8 cellular contexts compared by ENCODE assay signal in genomic region chr7:114086491-114086905, GRCh38.
DNase-seq lines count a peak whose midpoint lies in the region; ATAC-seq and TF ChIP-seq lines count a peak whose summit lies in the region.

No MANE protein-coding gene starts in this region.

- H3K4me1 ChIP-seq in CD8-positive, alpha-beta memory T cell (ENCODE audit: insufficient read depth, low read length): peaks cover 8% of the 10 kb centered on the region

- ATAC-seq in HG03432 (IDR thresholded peaks at IDR 0.05; ENCODE audit: unreplicated experiment): peak; percentile 25

- in situ Hi-C loops in astrocyte of the spinal cord (cut with HindIII; ENCODE audit: low sequenced_read_pairs): no loop called here

- POLR2A ChIA-PET in CD8-positive, alpha-beta memory T cell (lab: Charles Lee): no interaction called here

- H3K27ac Mint-ChIP-seq in CD8-positive, alpha-beta memory T cell: peak overlapping the region in 1 of 8 donors; percentile 43
- no peak overlapping the region for H3K27ac Mint-ChIP-seq in immature natural killer cell
- H3K27ac Mint-ChIP-seq in stimulated activated naive CD8-positive, alpha-beta T cell treated with anti-CD3 and anti-CD28 coated beads, Interleukin-15, Interleukin-2, amounts not matched to agents 100 ng/mL and 50 ng/mL, for 24 hours: no peak overlapping the region

- TF ChIP-seq CTCF in astrocyte of the spinal cord (IDR thresholded peaks at IDR 0.05; ENCODE audit: low read depth, low read length): no peak

- H3K4me3 ChIP-seq in CD8-positive, alpha-beta memory T cell (ENCODE audit: low read length): no peak overlapping the region
- peak overlapping the region; percentile 79 for H3K4me3 ChIP-seq in astrocyte of the spinal cord (ENCODE audit: low read depth, low read length)

- DNase-seq in CD8-positive, alpha-beta memory T cell: no peak
- peak; percentile 20 for DNase-seq in astrocyte of the spinal cord (ENCODE audit: low read depth, low spot score)
- no peak for DNase-seq in immature natural killer cell
- no peak for DNase-seq in foreskin melanocyte
- DNase-seq in stimulated activated CD8-positive, alpha-beta memory T cell treated with anti-CD3 and anti-CD28 coated beads, Interleukin-4, amount 100 ng/mL, for 48 hours: no peak
- no peak for DNase-seq in SIG-M5 treated with dmso at 0.1 percent for 504 hours (lab: John Stamatoyannopoulos, UW; ENCODE audit: unreplicated experiment)

- no peaks in the 10 kb centered on the region for H3K36me3 ChIP-seq in CD8-positive, alpha-beta memory T cell (ENCODE audit: insufficient read depth, low read length)

- H3K27me3 Mint-ChIP-seq in CD8-positive, alpha-beta memory T cell: peaks cover 57 to 80% of the 10 kb centered on the region in 2 donors
- peaks cover 17 to 38% (median 29%) of the 10 kb centered on the region in 3 donors for H3K27me3 Mint-ChIP-seq in immature natural killer cell (ENCODE audit: low read depth in 3 of 3)
- peaks cover 82% of the 10 kb centered on the region for H3K27me3 Mint-ChIP-seq in stimulated activated naive CD8-positive, alpha-beta T cell treated with anti-CD3 and anti-CD28 coated beads, Interleukin-15, Interleukin-2, amounts not matched to agents 100 ng/mL and 50 ng/mL, for 24 hours

- H3K9me3 ChIP-seq in CD8-positive, alpha-beta memory T cell (ENCODE audit: low read length): no peaks in the 10 kb centered on the region

- no peaks in the 10 kb centered on the region for H3K36me3 Mint-ChIP-seq in CD8-positive, alpha-beta memory T cell
- H3K36me3 Mint-ChIP-seq in immature natural killer cell: peaks cover 0 to 6% (median 3%) of the 10 kb centered on the region in 3 donors
- H3K36me3 Mint-ChIP-seq in stimulated activated naive CD8-positive, alpha-beta T cell treated with anti-CD3 and anti-CD28 coated beads, Interleukin-15, Interleukin-2, amounts not matched to agents 100 ng/mL and 50 ng/mL, for 24 hours (ENCODE audit: low read depth): no peaks in the 10 kb centered on the region

- CTCF ChIA-PET in CD8-positive, alpha-beta memory T cell (lab: Charles Lee): no interaction called here

- no peak overlapping the region for H3K27ac ChIP-seq in CD8-positive, alpha-beta memory T cell (ENCODE audit: low read depth, low read length)

- peaks cover 30% of the 10 kb centered on the region for H3K27me3 ChIP-seq in CD8-positive, alpha-beta memory T cell (ENCODE audit: insufficient read depth, low read length, poor library complexity, severe bottlenecking)

- peak overlapping the region; percentile 78 to 90 (median 85) for H3K4me3 Mint-ChIP-seq in CD8-positive, alpha-beta memory T cell
- peak overlapping the region; percentile 57 to 82 (median 81) for H3K4me3 Mint-ChIP-seq in immature natural killer cell
- peak overlapping the region; percentile 81 for H3K4me3 Mint-ChIP-seq in stimulated activated naive CD8-positive, alpha-beta T cell treated with anti-CD3 and anti-CD28 coated beads, Interleukin-15, Interleukin-2, amounts not matched to agents 100 ng/mL and 50 ng/mL, for 24 hours

- peaks cover 0 to 4% (median 0%) of the 10 kb centered on the region in 5 donors for H3K9me3 Mint-ChIP-seq in CD8-positive, alpha-beta memory T cell
- H3K9me3 Mint-ChIP-seq in immature natural killer cell: peaks cover 0 to 26% (median 4%) of the 10 kb centered on the region in 6 donors
- no peaks in the 10 kb centered on the region for H3K9me3 Mint-ChIP-seq in stimulated activated naive CD8-positive, alpha-beta T cell treated with anti-CD3 and anti-CD28 coated beads, Interleukin-15, Interleukin-2, amounts not matched to agents 100 ng/mL and 50 ng/mL, for 24 hours

- peaks cover 42 to 58% (median 51%) of the 10 kb centered on the region in 3 donors for H3K4me1 Mint-ChIP-seq in CD8-positive, alpha-beta memory T cell
- peaks cover 11 to 29% of the 10 kb centered on the region in 2 donors for H3K4me1 Mint-ChIP-seq in immature natural killer cell
- peaks cover 48% of the 10 kb centered on the region for H3K4me1 Mint-ChIP-seq in stimulated activated naive CD8-positive, alpha-beta T cell treated with anti-CD3 and anti-CD28 coated beads, Interleukin-15, Interleukin-2, amounts not matched to agents 100 ng/mL and 50 ng/mL, for 24 hours (ENCODE audit: low read depth)
